22 cellular contexts compared by ENCODE assay signal in the genomic region with DNA sequence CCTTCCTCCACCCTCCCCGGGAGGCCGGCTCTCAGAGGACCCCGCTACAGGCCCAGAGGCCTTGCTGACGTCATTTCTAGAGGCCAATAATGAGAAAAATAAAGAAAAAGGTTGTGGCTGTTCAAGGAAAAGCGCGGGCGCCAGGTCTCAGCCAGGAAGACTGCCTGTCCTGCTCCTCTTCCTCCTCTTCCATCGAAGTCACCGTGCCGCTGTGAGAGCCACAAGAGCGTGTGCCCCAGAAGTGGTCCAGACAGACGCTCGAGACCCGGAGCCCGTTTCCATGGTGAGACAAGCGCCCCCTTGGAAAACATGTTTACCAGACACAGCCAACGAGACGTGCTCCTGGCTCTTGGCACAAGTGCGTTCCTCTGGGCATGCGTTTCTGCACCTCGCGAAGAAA.
A peak's percentile ranks its signal among the peaks of the same experiment; 100 is the strongest.
DNase-seq lines count a peak whose midpoint lies in the region; ATAC-seq and TF ChIP-seq lines count a peak whose summit lies in the region.
"Had no signal": no experiment of that assay in that cellular context is flagged by ENCODE, and none has a peak within 500 bp of the region (broad histone marks: within the 10 kb centered on the region; RNA-seq: fewer than 3 reads in every experiment).

No MANE protein-coding gene starts in this region.

- H3K27me3 Mint-ChIP-seq in nephron progenitor cell (ENCODE audit: low read depth, poor library complexity), result no peaks in the 10 kb centered on the region
- H3K27me3 Mint-ChIP-seq in type B pancreatic cell, result no peaks in the 10 kb centered on the region
- H3K27me3 Mint-ChIP-seq: T-helper 17 cell had no signal

- no peak overlapping the region for H3K27ac ChIP-seq in substantia nigra (ENCODE audit: low read depth, low read length, poor library complexity, severe bottlenecking)
- H3K27ac ChIP-seq: HL-60, thyroid gland had no signal

- no peak overlapping the region for H3K4me3 Mint-ChIP-seq in nephron progenitor cell
- no peak overlapping the region for H3K4me3 Mint-ChIP-seq in type B pancreatic cell
- H3K4me3 Mint-ChIP-seq: T-helper 17 cell had no signal

- peaks cover 10% of the 10 kb centered on the region for H3K9me3 Mint-ChIP-seq in nephron progenitor cell
- H3K9me3 Mint-ChIP-seq in type B pancreatic cell, result no peaks in the 10 kb centered on the region

- H3K27ac Mint-ChIP-seq in nephron progenitor cell (peak overlapping the region; percentile 57), type B pancreatic cell (peak overlapping the region; percentile 34)
- H3K27ac Mint-ChIP-seq: T-helper 17 cell had no signal

- H3K36me3 Mint-ChIP-seq in nephron progenitor cell (ENCODE audit: low read depth) (peaks cover 51% of the 10 kb centered on the region), type B pancreatic cell (no peaks in the 10 kb centered on the region)

- H3K4me1 Mint-ChIP-seq in nephron progenitor cell (peaks cover 47% of the 10 kb centered on the region), type B pancreatic cell (ENCODE audit: unreplicated experiment) (peaks cover 16% of the 10 kb centered on the region)

- no peak for ATAC-seq in left ventricle myocardium superior
- no peak for ATAC-seq in Right ventricle myocardium superior (ENCODE audit: poor library complexity)
- ATAC-seq: HCT116, T-helper 17 cell had no signal

- intact Hi-C loops in left ventricle myocardium superior (cut with micrococcal nuclease), result no loop called here
- intact Hi-C loops in Right ventricle myocardium superior (cut with DNase I), result no loop called here

- TF ChIP-seq CTCF in nephron progenitor cell (IDR thresholded peaks at IDR 0.05) (no peak), type B pancreatic cell (conservative IDR thresholded peaks at IDR 0.05) (no peak)

- DNase-seq in left ventricle myocardium superior (peak; percentile 14), Right ventricle myocardium superior (no peak), nephron progenitor cell (no peak), type B pancreatic cell (ENCODE audit: extremely low spot score, unreplicated experiment) (peak; percentile 47), substantia nigra (lab: John Stamatoyannopoulos, UW) (no peak), DMS53 (lab: John Stamatoyannopoulos, UW) (no peak), KG1 (lab: John Stamatoyannopoulos, UW) (no peak)
- peak; percentile 32 for DNase-seq in activated CD8-positive, alpha-beta memory T cell treated with anti-CD3 and anti-CD28 coated beads, Interleukin-2, amount 50 U/mL, for 48 hours
- DNase-seq: activated gamma-delta T cell; cortex of kidney; EL; NCI-H1092; NCI-H187; NCI-H226; NCI-H748 treated with DMSO at 0.1 percent for 48 hours; retina; stimulated activated CD4-positive, alpha-beta T cell treated with anti-CD3 and anti-CD28 coated beads, Interleukin-4, amount 100 ng/mL, for 1 hour; stimulated activated naive CD4-positive, alpha-beta T cell; T-helper 17 cell; thyroid gland had no signal

Comparison
In these comparisons a context has a peak if more than half of its experiments do, and no peak if none do; other contexts are left out.
1. DNase-seq: peak in left ventricle myocardium superior (single experiment), activated CD8-positive, alpha-beta memory T cell treated with anti-CD3 and anti-CD28 coated beads, Interleukin-2, amount 50 U/mL, for 48 hours (single experiment) and type B pancreatic cell (single experiment); none in Right ventricle myocardium superior (single experiment), nephron progenitor cell (single experiment), substantia nigra (0 of 49), DMS53 (single experiment) and KG1 (single experiment).